ENCODE assay signal across 19 cellular contexts in the genomic region with DNA sequence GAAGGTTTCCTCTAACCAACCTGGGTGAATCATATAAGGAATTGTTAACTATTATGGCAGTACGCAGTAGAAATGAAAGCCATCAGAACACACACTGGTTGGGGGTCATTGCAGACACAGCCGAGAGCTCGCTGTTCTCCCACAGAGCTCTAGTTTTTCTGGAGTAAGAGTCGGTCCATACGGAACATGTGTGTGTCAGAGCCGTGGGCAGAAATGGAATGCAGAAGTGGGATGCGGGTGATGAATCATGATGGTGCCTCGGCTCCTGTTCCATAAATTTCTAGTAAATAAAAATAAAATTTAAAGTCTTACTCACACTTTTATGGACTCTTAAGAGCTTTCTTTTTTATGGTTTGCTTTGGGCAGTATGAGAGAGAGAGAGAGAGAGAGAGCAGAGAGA.
DNase-seq lines count a peak whose midpoint lies in the region; ATAC-seq, FAIRE-seq and TF ChIP-seq lines count a peak whose summit lies in the region.
"Had no signal": no experiment of that assay in that cellular context is flagged by ENCODE, and none has a peak within 500 bp of the region (broad histone marks: within the 10 kb centered on the region; RNA-seq: fewer than 3 reads in every experiment).

No MANE protein-coding gene starts in this region.

- WGBS in lung, 2 donors = 82 to 92% methylated on average over 8 of the region's 8 CpGs

- no peak overlapping the region for H3K9ac ChIP-seq in astrocyte (ENCODE audit: low read length)

- H3K27ac ChIP-seq in astrocyte (ENCODE audit: low read depth, low read length) (peak overlapping the region; percentile 15), lung (ENCODE audit: low read depth in 1 of 2, low read length in 1 of 2) (no peak overlapping the region)

- TF ChIP-seq CTCF in HFFc6 (IDR thresholded peaks at IDR 0.05) (no peak), astrocyte (IDR thresholded peaks at IDR 0.05; ENCODE audit: insufficient read depth, low read depth, low read length) (no peak), lung (IDR thresholded peaks at IDR 0.05; ENCODE audit: control extremely low read depth, extremely low read depth) (no peak)

- H3K4me3 Mint-ChIP-seq in HFFc6 (peak overlapping the region; percentile 24; the same call in 1 of the 2 replicates), astrocyte (ENCODE audit: unreplicated experiment) (no peak overlapping the region)
- H3K4me3 Mint-ChIP-seq: activated B cell treated with CpG ODN at 0.5 μM for 24 hours; endodermal cell; T-helper 1 cell treated with Interleukin-12 subunit alpha and Interleukin-12 subunit beta and Interleukin-4 antibody, amounts not matched to agents 30 μg/mL and 1 μg/mL, for 36 hours had no signal

- CTCF ChIA-PET in HEK293T (lab: Yijun Ruan, JAX) = interaction anchor here (0.5 to 1.2 kb wide), 5 partner anchors 9 to 221 kb away, joined by 3 to 5 read pairs (median 3); no protein-coding TSS in a partner anchor

- H3K27me3 Mint-ChIP-seq in HFFc6 (ENCODE audit: insufficient read depth) = peaks cover 12% of the 10 kb centered on the region
- no peaks in the 10 kb centered on the region for H3K27me3 Mint-ChIP-seq in astrocyte (ENCODE audit: low read depth, unreplicated experiment)

- peak; percentile 77 for DNase-seq in AG20443 (ENCODE audit: low spot score)
- peak; percentile 64 for DNase-seq in HFFc6
- DNase-seq in astrocyte (ENCODE audit: low read depth) = peak; percentile 85
- DNase-seq in lung (ENCODE audit: low spot score) = no peak
- no peak for DNase-seq in NCI-H146 treated with DMSO at 0.1 percent for 48 hours (lab: John Stamatoyannopoulos, UW; ENCODE audit: unreplicated experiment)
- DNase-seq in germinal center (ENCODE audit: low spot score) = no peak
- DNase-seq in HEK293T (ENCODE audit: extremely low spot score) = no peak
- DNase-seq: activated B cell treated with CpG ODN at 0.5 μM for 24 hours; endodermal cell; Karpas-422; NCI-H1436 treated with DMSO at 0.1 percent for 48 hours; NCI-H2227 treated with DMSO at 0.1 percent for 48 hours; Right ventricle myocardium superior; stimulated activated CD4-positive, alpha-beta T cell treated with anti-CD3 and anti-CD28 coated beads, Interleukin-2, amount 100 ng/mL, for 48 hours had no signal

- no peak overlapping the region for H2AFZ ChIP-seq in astrocyte (ENCODE audit: low read depth, low read length)

- ATAC-seq in lung (ENCODE audit: insufficient read depth, low FRiP score) (peak; percentile 19), HG02885 (IDR thresholded peaks at IDR 0.05; ENCODE audit: poor library complexity, unreplicated experiment) (no peak)
- ATAC-seq: left lobe of liver, sciatic nerve had no signal

- no peaks in the 10 kb centered on the region for H3K79me2 ChIP-seq in astrocyte (ENCODE audit: insufficient read depth, low read length)

- H3K4me1 Mint-ChIP-seq in HFFc6 (ENCODE audit: low read depth) (peaks cover 17% of the 10 kb centered on the region), astrocyte (ENCODE audit: low read depth, unreplicated experiment) (peaks cover 27% of the 10 kb centered on the region)
- H3K4me1 Mint-ChIP-seq: activated B cell treated with CpG ODN at 0.5 μM for 24 hours had no signal

- no peak for FAIRE-seq in astrocyte (lab: Jason Lieb, UNC)

- POLR2A ChIA-PET in HEK293T (lab: Yijun Ruan, JAX) = no interaction called here

- H3K27me3 ChIP-seq in astrocyte (ENCODE audit: insufficient read depth, low read length) = no peaks in the 10 kb centered on the region
- no peaks in the 10 kb centered on the region for H3K27me3 ChIP-seq in lung (ENCODE audit: control insufficient read depth, insufficient read depth)

- H3K36me3 Mint-ChIP-seq in HFFc6 (ENCODE audit: low read depth) (no peaks in the 10 kb centered on the region), astrocyte (ENCODE audit: low read depth, unreplicated experiment) (no peaks in the 10 kb centered on the region)

- H3K27ac Mint-ChIP-seq in HFFc6 = no peak overlapping the region
- no peak overlapping the region for H3K27ac Mint-ChIP-seq in astrocyte (ENCODE audit: unreplicated experiment)
- H3K27ac Mint-ChIP-seq: activated B cell treated with CpG ODN at 0.5 μM for 24 hours; endodermal cell; T-helper 1 cell treated with Interleukin-12 subunit alpha and Interleukin-12 subunit beta and Interleukin-4 antibody, amounts not matched to agents 30 μg/mL and 1 μg/mL, for 36 hours had no signal

- H3K4me3 ChIP-seq in astrocyte (ENCODE audit: insufficient read depth, low read depth, low read length) (no peak overlapping the region), lung (no peak overlapping the region)
- H3K4me3 ChIP-seq: HAP-1 had no signal

- H3K9me3 ChIP-seq in astrocyte (ENCODE audit: insufficient read depth, low read depth, low read length) = no peaks in the 10 kb centered on the region
- no peaks in the 10 kb centered on the region for H3K9me3 ChIP-seq in lung (ENCODE audit: control insufficient read depth in 2 of 2, insufficient read depth in 1 of 2, low read length in 1 of 2)
- H3K9me3 ChIP-seq: HAP-1 had no signal

- H3K36me3 ChIP-seq in astrocyte (ENCODE audit: insufficient read depth, low read length) (no peaks in the 10 kb centered on the region), lung (ENCODE audit: control insufficient read depth in 2 of 2, insufficient read depth in 2 of 2, low read length in 2 of 2) (no peaks in the 10 kb centered on the region)
- H3K36me3 ChIP-seq: HAP-1 had no signal

- H3K4me1 ChIP-seq in astrocyte (ENCODE audit: insufficient read depth, low read length) (no peaks in the 10 kb centered on the region), lung (ENCODE audit: control insufficient read depth in 2 of 2, insufficient read depth in 2 of 2, low read length in 2 of 2) (no peaks in the 10 kb centered on the region)
- H3K4me1 ChIP-seq: HAP-1 had no signal

- H3K4me2 ChIP-seq in astrocyte (ENCODE audit: low read length) = peak overlapping the region; percentile 43

- H4K20me1 ChIP-seq in astrocyte (ENCODE audit: insufficient read depth, low read length) = no peaks in the 10 kb centered on the region

- no peaks in the 10 kb centered on the region for H3K9me3 Mint-ChIP-seq in HFFc6
- no peaks in the 10 kb centered on the region for H3K9me3 Mint-ChIP-seq in astrocyte (ENCODE audit: unreplicated experiment)
- H3K9me3 Mint-ChIP-seq: activated B cell treated with CpG ODN at 0.5 μM for 24 hours; T-helper 1 cell treated with Interleukin-12 subunit alpha and Interleukin-12 subunit beta and Interleukin-4 antibody, amounts not matched to agents 30 μg/mL and 1 μg/mL, for 36 hours had no signal

TF ChIP-seq in HEK293T, 16 proteins besides CTCF, POLR2A, EP300 and RAD21:
- TF ChIP-seq HDGF (IDR thresholded peaks at IDR 0.05; ENCODE audit: borderline replicate concordance) (no peak), FOXA1 (IDR thresholded peaks at IDR 0.05) (no peak), FOXM1 (IDR thresholded peaks at IDR 0.05; ENCODE audit: borderline replicate concordance) (no peak), L3MBTL2 (conservative IDR thresholded peaks at IDR 0.05) (no peak)
TF ChIP-seq in HEK293T: peak in this region for 0.

Comparison
In these comparisons a context has a peak if more than half of its experiments do, and no peak if none do; other contexts are left out.
1. DNase-seq: peak in AG20443 (single experiment), HFFc6 (single experiment) and astrocyte (single experiment); none in lung (single experiment), NCI-H146 treated with DMSO at 0.1 percent for 48 hours (single experiment), germinal center (single experiment) and HEK293T (single experiment).